Comparison of ENCODE assay signal across 12 cellular contexts in genomic region chr1:186849824-186850223, GRCh38. TPM values are rescaled to one million over a fixed set of nuclear protein-coding genes. Genes with fewer than 3 reads are reported as not detected.
DNase-seq lines count a peak whose midpoint lies in the region; ATAC-seq lines count a peak whose summit lies in the region.
"Had no signal": no experiment of that assay in that cellular context is flagged by ENCODE, and none has a peak within 500 bp of the region (broad histone marks: within the 10 kb centered on the region; RNA-seq: fewer than 3 reads in every experiment).

No MANE protein-coding gene starts in this region.

- no peak for DNase-seq in T-helper 2 cell treated with Interferon-gamma antibody and Interleukin-4, amounts not matched to agents 5 μg/mL and 100 μg/mL, for 36 hours (ENCODE audit: low spot score)
- no peak for DNase-seq in GM19238 (ENCODE audit: insufficient read length, low spot score)
- DNase-seq in activated T-cell treated with anti-CD3 and anti-CD28 coated beads, Interleukin-2, amount 50 U/mL, for 24 hours: no peak
- DNase-seq: DMS 273 treated with DMSO at 0.1 percent for 48 hours, Kasumi-1, T-helper 17 cell had no signal

- peaks cover 16% of the 10 kb centered on the region for H3K4me1 ChIP-seq in muscle layer of colon (ENCODE audit: insufficient read depth, low read length)
- H3K4me1 ChIP-seq: prostate gland had no signal

- peak overlapping the region; percentile 31 for H3K27ac ChIP-seq in muscle layer of colon (ENCODE audit: low read depth, low read length)
- H3K27ac ChIP-seq: prostate gland had no signal

- peak; percentile 63 for ATAC-seq in GM18909 (IDR thresholded peaks at IDR 0.05; ENCODE audit: poor library complexity, unreplicated experiment)
- ATAC-seq in HG02610 (IDR thresholded peaks at IDR 0.05; ENCODE audit: unreplicated experiment): peak; percentile 45
- peak; percentile 44 for ATAC-seq in HG03520 (IDR thresholded peaks at IDR 0.05; ENCODE audit: unreplicated experiment)
- no peak for ATAC-seq in activated T-helper 17 cell treated with anti-CD3 and anti-CD28 coated beads, Interleukin-2, amount 50 U/mL, for 72 hours (replicated peaks)
- ATAC-seq: T-helper 17 cell had no signal

- H3K36me3 Mint-ChIP-seq in T-helper 2 cell treated with Interferon-gamma antibody and Interleukin-4, amounts not matched to agents 5 μg/mL and 100 μg/mL, for 36 hours (ENCODE audit: low read depth): no peaks in the 10 kb centered on the region
- no peaks in the 10 kb centered on the region for H3K36me3 Mint-ChIP-seq in activated T-helper 17 cell treated with anti-CD3 and anti-CD28 coated beads, Interleukin-2, amount 50 U/mL, for 72 hours (ENCODE audit: low read depth)
- no peaks in the 10 kb centered on the region for H3K36me3 Mint-ChIP-seq in activated T-cell treated with anti-CD3 and anti-CD28 coated beads, Interleukin-2, amount 50 U/mL, for 24 hours (ENCODE audit: low read depth)

- H3K9ac ChIP-seq in muscle layer of colon (ENCODE audit: low read length): no peak overlapping the region

- H3K9me3 ChIP-seq in muscle layer of colon (ENCODE audit: low read length): no peaks in the 10 kb centered on the region
- H3K9me3 ChIP-seq: prostate gland had no signal

- H3K4me1 Mint-ChIP-seq in T-helper 2 cell treated with Interferon-gamma antibody and Interleukin-4, amounts not matched to agents 5 μg/mL and 100 μg/mL, for 36 hours (ENCODE audit: low read depth): peaks cover 12% of the 10 kb centered on the region
- no peaks in the 10 kb centered on the region for H3K4me1 Mint-ChIP-seq in activated T-helper 17 cell treated with anti-CD3 and anti-CD28 coated beads, Interleukin-2, amount 50 U/mL, for 72 hours
- H3K4me1 Mint-ChIP-seq in activated T-cell treated with anti-CD3 and anti-CD28 coated beads, Interleukin-2, amount 50 U/mL, for 24 hours (ENCODE audit: low read depth): no peaks in the 10 kb centered on the region
- H3K4me1 Mint-ChIP-seq: T-helper 17 cell had no signal

- H3K27me3 Mint-ChIP-seq in T-helper 2 cell treated with Interferon-gamma antibody and Interleukin-4, amounts not matched to agents 5 μg/mL and 100 μg/mL, for 36 hours (ENCODE audit: low read depth): peaks cover 3% of the 10 kb centered on the region
- H3K27me3 Mint-ChIP-seq in activated T-helper 17 cell treated with anti-CD3 and anti-CD28 coated beads, Interleukin-2, amount 50 U/mL, for 72 hours: peaks cover 13% of the 10 kb centered on the region
- H3K27me3 Mint-ChIP-seq in activated T-cell treated with anti-CD3 and anti-CD28 coated beads, Interleukin-2, amount 50 U/mL, for 24 hours: peaks cover 6% of the 10 kb centered on the region
- H3K27me3 Mint-ChIP-seq: T-helper 17 cell had no signal

- no peak overlapping the region for H3K4me3 ChIP-seq in muscle layer of colon (ENCODE audit: low read depth in 1 of 2, low read length in 2 of 2)
- H3K4me3 ChIP-seq: prostate gland had no signal

- H3K36me3 ChIP-seq in muscle layer of colon (ENCODE audit: insufficient read depth, low read length): no peaks in the 10 kb centered on the region
- H3K36me3 ChIP-seq: prostate gland had no signal

- no peak overlapping the region for H3K4me3 Mint-ChIP-seq in T-helper 2 cell treated with Interferon-gamma antibody and Interleukin-4, amounts not matched to agents 5 μg/mL and 100 μg/mL, for 36 hours
- no peak overlapping the region for H3K4me3 Mint-ChIP-seq in activated T-helper 17 cell treated with anti-CD3 and anti-CD28 coated beads, Interleukin-2, amount 50 U/mL, for 72 hours
- H3K4me3 Mint-ChIP-seq in activated T-cell treated with anti-CD3 and anti-CD28 coated beads, Interleukin-2, amount 50 U/mL, for 24 hours: no peak overlapping the region
- H3K4me3 Mint-ChIP-seq: T-helper 17 cell had no signal

- H3K27ac Mint-ChIP-seq in T-helper 2 cell treated with Interferon-gamma antibody and Interleukin-4, amounts not matched to agents 5 μg/mL and 100 μg/mL, for 36 hours: no peak overlapping the region
- no peak overlapping the region for H3K27ac Mint-ChIP-seq in activated T-helper 17 cell treated with anti-CD3 and anti-CD28 coated beads, Interleukin-2, amount 50 U/mL, for 72 hours
- H3K27ac Mint-ChIP-seq in activated T-cell treated with anti-CD3 and anti-CD28 coated beads, Interleukin-2, amount 50 U/mL, for 24 hours: no peak overlapping the region
- H3K27ac Mint-ChIP-seq: T-helper 17 cell had no signal

- H3K27me3 ChIP-seq in muscle layer of colon (ENCODE audit: control insufficient read depth in 1 of 2, insufficient read depth in 2 of 2, low read length in 2 of 2): no peaks in the 10 kb centered on the region

- H3K9me3 Mint-ChIP-seq in T-helper 2 cell treated with Interferon-gamma antibody and Interleukin-4, amounts not matched to agents 5 μg/mL and 100 μg/mL, for 36 hours: no peaks in the 10 kb centered on the region
- H3K9me3 Mint-ChIP-seq in activated T-helper 17 cell treated with anti-CD3 and anti-CD28 coated beads, Interleukin-2, amount 50 U/mL, for 72 hours: no peaks in the 10 kb centered on the region
- no peaks in the 10 kb centered on the region for H3K9me3 Mint-ChIP-seq in activated T-cell treated with anti-CD3 and anti-CD28 coated beads, Interleukin-2, amount 50 U/mL, for 24 hours

RNA-seq across cellular contexts. Expression of gene PLA2G4A, which starts 21.1 kb away (rescaled TPM):
- total RNA-seq in activated T-helper 17 cell treated with anti-CD3 and anti-CD28 coated beads, Interleukin-2, amount 50 U/mL, for 72 hours: under 1 TPM; 0.22 to 0.40 TPM
